Comparison of ENCODE assay signal across 8 cellular contexts in the genomic region with DNA sequence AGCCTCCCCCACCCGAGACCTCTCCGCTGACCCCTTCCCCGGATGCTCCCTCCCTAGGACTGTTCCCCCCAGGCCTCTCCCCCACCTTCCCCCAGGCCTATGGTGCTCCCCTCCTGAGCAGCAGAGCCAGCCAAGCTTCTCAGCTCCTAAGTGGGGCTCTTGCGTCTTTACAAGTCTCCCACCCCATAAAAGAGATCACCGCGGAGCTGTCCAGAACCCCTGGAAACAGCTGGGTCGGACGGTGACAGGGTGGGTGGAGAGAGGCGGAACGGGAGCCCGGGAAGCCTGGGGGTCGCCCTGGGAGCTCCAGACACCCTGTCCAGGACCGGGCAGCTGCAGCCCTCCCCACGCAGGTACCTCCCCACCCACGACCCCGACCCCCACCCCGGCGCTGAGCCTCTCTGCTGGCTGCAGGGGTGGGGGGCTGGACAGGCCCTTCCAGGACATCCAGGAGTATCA.
DNase-seq lines count a peak whose midpoint lies in the region; ATAC-seq, FAIRE-seq and TF ChIP-seq lines count a peak whose summit lies in the region.

No MANE protein-coding gene starts in this region.

- no peak for TF ChIP-seq CTCF in BE2C (IDR thresholded peaks at IDR 0.05; ENCODE audit: low read depth, low read length)
- TF ChIP-seq CTCF in IMR-90 (conservative IDR thresholded peaks at IDR 0.05; ENCODE audit: low read depth, low read length): no peak
- no peak for TF ChIP-seq CTCF in heart left ventricle (IDR thresholded peaks at IDR 0.05)
- TF ChIP-seq CTCF in osteocyte (IDR thresholded peaks at IDR 0.05): no peak
- TF ChIP-seq CTCF in GM13977 (IDR thresholded peaks at IDR 0.05; ENCODE audit: extremely low read depth, insufficient read depth, missing control alignments): no peak

- peaks cover 14% of the 10 kb centered on the region for H3K4me1 Mint-ChIP-seq in osteocyte (ENCODE audit: unreplicated experiment)

- TF ChIP-seq RAD21 in IMR-90 (IDR thresholded peaks at IDR 0.05; ENCODE audit: low read length): no peak

- H2BK20ac ChIP-seq in IMR-90 (ENCODE audit: low read depth, low read length): no peak overlapping the region

- no peak overlapping the region for H3K56ac ChIP-seq in IMR-90 (ENCODE audit: extremely low read depth, insufficient read depth, low read length)

- no peaks in the 10 kb centered on the region for H3K9me1 ChIP-seq in IMR-90 (ENCODE audit: insufficient read depth, low read length)

- ATAC-seq in IMR-90 (ENCODE audit: low read depth) (peak; percentile 6; the same call in 1 of the 2 replicates), heart left ventricle (peak in 1 of 4 donors; percentile 12), HG03571 (IDR thresholded peaks at IDR 0.05; ENCODE audit: unreplicated experiment) (no peak), HG02588 (IDR thresholded peaks at IDR 0.05; ENCODE audit: unreplicated experiment) (no peak)

- H3K4me1 ChIP-seq in BE2C (no peaks in the 10 kb centered on the region), IMR-90 (ENCODE audit: control insufficient read depth, insufficient read depth, low read length) (no peaks in the 10 kb centered on the region; the same call in 1 of the 2 replicates), heart left ventricle (peaks cover 0 to 32% (median 19%) of the 10 kb centered on the region in 12 donors)

- no peak for FAIRE-seq in urothelium cell line (lab: Jason Lieb, UNC)

- H2AFZ ChIP-seq in IMR-90 (replicated peaks; ENCODE audit: low read length, poor library complexity): no peak overlapping the region

- H3K36me3 ChIP-seq in BE2C: no peaks in the 10 kb centered on the region
- no peaks in the 10 kb centered on the region for H3K36me3 ChIP-seq in IMR-90 (ENCODE audit: control insufficient read depth, insufficient read depth, low read length)
- H3K36me3 ChIP-seq in heart left ventricle: no peaks in the 10 kb centered on the region

- H3K9me3 Mint-ChIP-seq in osteocyte (ENCODE audit: unreplicated experiment): no peaks in the 10 kb centered on the region

- CTCF ChIA-PET in IMR-90 (lab: Yijun Ruan, JAX): interaction anchor here (0.6 kb wide), 1 partner anchor 50 kb away, joined by 4 read pairs; no protein-coding TSS in a partner anchor

- no peaks in the 10 kb centered on the region for H3K36me3 Mint-ChIP-seq in osteocyte (ENCODE audit: unreplicated experiment)

- H3K4me3 Mint-ChIP-seq in osteocyte (ENCODE audit: unreplicated experiment): no peak overlapping the region

- no peak overlapping the region for H3K14ac ChIP-seq in IMR-90 (replicated peaks; ENCODE audit: low read depth, low read length)

- no peaks in the 10 kb centered on the region for H3K27me3 ChIP-seq in BE2C
- H3K27me3 ChIP-seq in IMR-90 (ENCODE audit: control insufficient read depth, insufficient read depth, low read length): peaks cover 2% of the 10 kb centered on the region; the same call in 1 of the 2 replicates
- H3K27me3 ChIP-seq in heart left ventricle: peaks cover 0 to 5% (median 0%) of the 10 kb centered on the region in 9 donors

- H4K8ac ChIP-seq in IMR-90 (ENCODE audit: low read depth in 2 of 2, low read length in 2 of 2): no peak overlapping the region

- H3K27ac Mint-ChIP-seq in osteocyte (ENCODE audit: unreplicated experiment): peak overlapping the region; percentile 31

- H2AK9ac ChIP-seq in IMR-90 (replicated peaks; ENCODE audit: low read depth, low read length, poor library complexity): no peak overlapping the region

- H3K27me3 Mint-ChIP-seq in osteocyte (ENCODE audit: unreplicated experiment): peaks cover 8% of the 10 kb centered on the region

- no peak overlapping the region for H2BK5ac ChIP-seq in IMR-90 (ENCODE audit: low read depth, low read length, poor library complexity, severe bottlenecking)

- BruUV-seq in IMR-90 (replicated peaks; lab: Mats Ljungman, UMichigan): no TSS peak

- peak overlapping the region; percentile 33; the same call in 1 of the 2 replicates for H3K4me2 ChIP-seq in IMR-90 (ENCODE audit: low read depth, low read length)

- no peak for TF ChIP-seq POLR2A in IMR-90 (IDR thresholded peaks at IDR 0.05; ENCODE audit: low read depth, low read length)
- no peak for TF ChIP-seq POLR2A in heart left ventricle (IDR thresholded peaks at IDR 0.05)

- POLR2A ChIA-PET in IMR-90 (lab: Charles Lee; ENCODE audit: unreplicated experiment): no interaction called here

- DNase-seq in BE2C (peak; percentile 6), IMR-90 (no peak), heart left ventricle (peak in 4 of 5 donors; percentile 15 to 53 (median 34)), osteocyte (ENCODE audit: extremely low spot score, unreplicated experiment) (peak; percentile 74), GM13977 (ENCODE audit: low spot score) (no peak), urothelium cell line (ENCODE audit: low spot score) (no peak)

- no peaks in the 10 kb centered on the region for H3K79me1 ChIP-seq in IMR-90 (ENCODE audit: low read depth in 1 of 2, low read length in 2 of 2)

- in situ Hi-C loops in IMR-90 (cut with MboI; ENCODE audit: low sequenced_read_pairs): no loop called here
- in situ Hi-C loops in GM13977 (cut with MboI; ENCODE audit: low pct_unique_long_range_greater_than_20kb, low sequenced_read_pairs, unreplicated experiment): no loop called here

- dilution Hi-C loops in IMR-90 (cut with HindIII; ENCODE audit: low sequenced_read_pairs, unreplicated experiment): no loop called here

- no peak overlapping the region for H3K23ac ChIP-seq in IMR-90 (ENCODE audit: low read depth, low read length)

- no peak overlapping the region; the same call in 1 of the 2 replicates for H3K18ac ChIP-seq in IMR-90 (ENCODE audit: low read depth, low read length)

- no peak overlapping the region for H2BK120ac ChIP-seq in IMR-90 (ENCODE audit: low read depth, low read length)

- no peak overlapping the region for H3K27ac ChIP-seq in IMR-90 (ENCODE audit: insufficient read depth, low read length)
- peak overlapping the region; percentile 60 to 94 (median 90) for H3K27ac ChIP-seq in heart left ventricle

- WGBS in IMR-90 (ENCODE audit: extremely low coverage in 2 of 2, insufficient read length in 1 of 2), 2 experiments: 10% methylated on average over 2 of the region's 18 CpGs; no CpG with 5 or more reads in 1 of the 2 experiments
- WGBS in heart left ventricle, 4 donors: 15 to 20% (median 18%) methylated on average over 10 to 18 of the region's 18 CpGs

- no peaks in the 10 kb centered on the region for H4K20me1 ChIP-seq in IMR-90 (ENCODE audit: insufficient read depth, low read length)

- H2AK5ac ChIP-seq in IMR-90 (ENCODE audit: low read depth, low read length): no peak overlapping the region

- H3K9me3 ChIP-seq in BE2C: no peaks in the 10 kb centered on the region
- no peaks in the 10 kb centered on the region for H3K9me3 ChIP-seq in IMR-90 (ENCODE audit: control insufficient read depth, insufficient read depth, low read length)
- H3K9me3 ChIP-seq in heart left ventricle: no peaks in the 10 kb centered on the region

- H4K5ac ChIP-seq in IMR-90 (ENCODE audit: low read depth, low read length): no peak overlapping the region

- no peak overlapping the region for H4K91ac ChIP-seq in IMR-90 (ENCODE audit: insufficient read depth, low read depth, low read length)

- H3K9ac ChIP-seq in IMR-90 (ENCODE audit: low read depth, low read length): no peak overlapping the region

- H2BK15ac ChIP-seq in IMR-90 (ENCODE audit: low read depth, low read length): no peak overlapping the region

- H3K4me3 ChIP-seq in BE2C (ENCODE audit: low read depth, low read length): no peak overlapping the region
- no peak overlapping the region; the same call in 1 of the 2 replicates for H3K4me3 ChIP-seq in IMR-90 (ENCODE audit: insufficient read depth, low read depth, low read length)
- H3K4me3 ChIP-seq in heart left ventricle: peak overlapping the region in 11 of 12 donors; percentile 21 to 67 (median 56)

- intact Hi-C loops in IMR-90 (cut with micrococcal nuclease): no loop called here
- intact Hi-C loops in heart left ventricle (cut with DNase I): no loop called here

- no peak overlapping the region for H3K4ac ChIP-seq in IMR-90 (ENCODE audit: low read depth, low read length)

TF ChIP-seq in IMR-90, 13 proteins besides CTCF, POLR2A, EP300 and RAD21:
- TF ChIP-seq CEBPB (IDR thresholded peaks at IDR 0.05; ENCODE audit: low read depth, low read length): no peak
- TF ChIP-seq FOS (IDR thresholded peaks at IDR 0.05; ENCODE audit: low read depth, low read length): no peak
TF ChIP-seq in IMR-90: peak in this region for 0.

Comparison
In these comparisons a context has a peak if more than half of its experiments do, and no peak if none do; other contexts are left out.
1. DNase-seq: peak in BE2C (single experiment), heart left ventricle (4 of 5) and osteocyte (single experiment); none in IMR-90 (single experiment), GM13977 (single experiment) and urothelium cell line (single experiment).
2. H3K4me3 ChIP-seq: peak in heart left ventricle (11 of 12); none in BE2C (single experiment) and IMR-90 (single experiment).